Comparison of ENCODE assay signal across 8 cellular contexts in the genomic region with DNA sequence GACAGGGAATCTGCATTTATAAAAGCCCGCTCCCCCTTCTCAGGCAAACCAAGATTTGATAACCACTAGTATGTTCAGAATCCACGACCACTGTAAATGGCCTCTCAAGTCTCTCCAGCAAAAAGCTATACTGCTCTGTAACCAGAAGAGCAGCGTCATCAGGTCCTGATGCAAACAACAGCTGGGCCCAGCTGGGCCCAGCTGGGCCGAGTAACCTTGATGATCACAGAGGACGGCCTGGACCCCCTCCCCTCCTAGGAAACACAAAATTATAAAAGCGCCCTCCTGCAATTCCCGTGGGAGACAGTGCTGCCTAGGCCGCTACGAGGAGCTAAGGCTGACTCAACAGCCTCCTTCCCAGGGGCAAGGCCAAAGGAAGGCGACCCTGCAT. TPM values are rescaled to one million over a fixed set of nuclear protein-coding genes. Genes with fewer than 3 reads are reported as not detected.
DNase-seq lines count a peak whose midpoint lies in the region; ATAC-seq, FAIRE-seq and TF ChIP-seq lines count a peak whose summit lies in the region.

No MANE protein-coding gene starts in this region.

- ATAC-seq in HG02973 (IDR thresholded peaks at IDR 0.05; ENCODE audit: unreplicated experiment) (peak; percentile 3), GM12878 (no peak), lung (ENCODE audit: insufficient read depth, low FRiP score) (no peak), aorta (ENCODE audit: low FRiP score) (no peak)

- H3K79me2 ChIP-seq in GM12878 (ENCODE audit: control insufficient read depth, insufficient read depth, low read length), result peaks cover 42% of the 10 kb centered on the region

- H3K9me3 ChIP-seq in GM12878 (replicated peaks; ENCODE audit: control insufficient read depth, insufficient read depth, low read length) (no peaks in the 10 kb centered on the region), lung (ENCODE audit: control insufficient read depth in 2 of 2, insufficient read depth in 1 of 2, low read length in 1 of 2) (no peaks in the 10 kb centered on the region), aorta (ENCODE audit: control insufficient read depth, low read length) (no peaks in the 10 kb centered on the region)

- FAIRE-seq in GM12878 (lab: Jason Lieb, UNC), result no peak

- H2AFZ ChIP-seq in GM12878 (ENCODE audit: control insufficient read depth, low read depth, low read length), result peak overlapping the region; percentile 99

- in situ Hi-C loops in GM12878 (cut with MboI), result no loop called here

- SMC1A ChIA-PET in GM12878 (lab: Charles Lee; ENCODE audit: uncharacterized antibody, unreplicated experiment), result interaction anchor here (0.7 to 8.7 kb wide), 16 partner anchors 12 to 195 kb away, joined by 3 to 82 read pairs (median 4); a partner anchor contains a TSS

- TF ChIP-seq RAD21 in GM12878 (IDR thresholded peaks at IDR 0.05; ENCODE audit: insufficient read depth, low read depth, low read length), result 0 out of 2 replicates have a peak, but pooled peaks have one; percentile 6

- peak overlapping the region; percentile 94 to 99 for H3K4me3 Mint-ChIP-seq in CD14-positive monocyte

- TF ChIP-seq EP300 in GM12878 (IDR thresholded peaks at IDR 0.05; ENCODE audit: borderline replicate concordance in 1 of 2, control insufficient read depth in 1 of 2, low read depth in 2 of 2, low read length in 2 of 2), result no peak

- intact Hi-C loops in CD14-positive monocyte (cut with micrococcal nuclease), result loop anchor here (5.0 kb wide), 2 partner anchors 42 to 62 kb away; no protein-coding TSS in a partner anchor
- intact Hi-C loops in GM12878 (cut with micrococcal nuclease; ENCODE audit: unreplicated experiment), result no loop called here
- intact Hi-C loops in aorta (cut with DNase I), result no loop called here

- peaks cover 4% of the 10 kb centered on the region; the same call in 1 of the 2 replicates for H3K4me1 ChIP-seq in GM12878 (ENCODE audit: control insufficient read depth, insufficient read depth, low read length)
- H3K4me1 ChIP-seq in lung (ENCODE audit: control insufficient read depth in 2 of 2, insufficient read depth in 2 of 2, low read length in 2 of 2), result peaks cover 5 to 11% of the 10 kb centered on the region in 2 donors
- H3K4me1 ChIP-seq in aorta (ENCODE audit: control insufficient read depth in 1 of 2, insufficient read depth in 2 of 2, low read length in 2 of 2), result peaks cover 0 to 4% of the 10 kb centered on the region in 2 donors

- POLR2A ChIA-PET in GM12878 (lab: Charles Lee), result interaction anchor here (0.6 to 3.7 kb wide), 12 partner anchors 13 to 272 kb away, joined by 3 to 46 read pairs (median 4); a partner anchor contains a TSS

- CTCF ChIA-PET in GM12878 (lab: Yijun Ruan, JAX), result interaction anchor here (1.0 to 3.5 kb wide), 4 partner anchors 18 to 193 kb away, joined by 4 to 11 read pairs (median 4); no protein-coding TSS in a partner anchor

- DNase-seq in CD14-positive monocyte (ENCODE audit: low spot score), result no peak
- DNase-seq in GM12878 (ENCODE audit: low read depth, low spot score), result no peak
- no peak for DNase-seq in lung (ENCODE audit: low spot score)
- DNase-seq in aorta, result no peak
- no peak for DNase-seq in NCI-H774 (lab: John Stamatoyannopoulos, UW)
- no peak for DNase-seq in stimulated activated CD4-positive, alpha-beta T cell treated with anti-CD3 and anti-CD28 coated beads, Interleukin-4, amount 100 ng/mL, for 1 hour
- DNase-seq in NCI-H748 (lab: John Stamatoyannopoulos, UW; ENCODE audit: unreplicated experiment), result no peak

- RAD21 ChIA-PET in GM12878 (lab: Charles Lee; ENCODE audit: unreplicated experiment), result interaction anchor here (0.8 to 9.4 kb wide), 9 partner anchors 13 to 192 kb away, joined by 3 to 141 read pairs (median 7); a partner anchor contains a TSS

- WGBS in GM12878 (ENCODE audit: insufficient coverage, insufficient replicate concordance, low lambda C conversion rate, missing lambda C conversion rate), result 7% methylated on average over 10 of the region's 10 CpGs
- 35 to 39% methylated on average over 10 of the region's 10 CpGs for WGBS in lung, 2 donors
- 16 to 18% methylated on average over 10 of the region's 10 CpGs for WGBS in aorta, 2 donors

- H3K4me3 ChIP-seq in GM12878 (peak overlapping the region; percentile 88), lung (peak overlapping the region; percentile 93), aorta (ENCODE audit: low read length in 2 of 2) (peak overlapping the region; percentile 68 to 69)

- peaks cover 0 to 5% (median under 1%) of the 10 kb centered on the region in 7 donors for H3K9me3 Mint-ChIP-seq in CD14-positive monocyte

- peak overlapping the region; percentile 98 for H3K27ac ChIP-seq in GM12878 (ENCODE audit: control insufficient read depth, insufficient read depth)
- H3K27ac ChIP-seq in lung (ENCODE audit: low read depth in 1 of 2, low read length in 1 of 2), result peak overlapping the region; percentile 95 to 99
- peak overlapping the region; percentile 71 to 72 for H3K27ac ChIP-seq in aorta (ENCODE audit: low read depth in 1 of 2, low read length in 2 of 2)

- peaks cover 2 to 13% (median 3%) of the 10 kb centered on the region in 3 donors for H3K27me3 Mint-ChIP-seq in CD14-positive monocyte (ENCODE audit: low read depth in 3 of 3)

- H3K4me2 ChIP-seq in GM12878 (ENCODE audit: control insufficient read depth, insufficient read depth), result peak overlapping the region; percentile 92

- TF ChIP-seq CTCF in CD14-positive monocyte (IDR thresholded peaks at IDR 0.05) (no peak), GM12878 (IDR thresholded peaks at IDR 0.05 in 2 of 3, conservative IDR thresholded peaks at IDR 0.05 in 1 of 3; ENCODE audit: control insufficient read depth in 2 of 3, extremely low read depth in 1 of 3, insufficient read depth in 1 of 3, low read depth in 3 of 3, low read length in 3 of 3) (no peak), lung (IDR thresholded peaks at IDR 0.05; ENCODE audit: control extremely low read depth, extremely low read depth) (no peak)

- peak overlapping the region; percentile 94 for H3K9ac ChIP-seq in GM12878 (ENCODE audit: control insufficient read depth, insufficient read depth, low read length)

- no peaks in the 10 kb centered on the region for H3K36me3 ChIP-seq in GM12878 (ENCODE audit: control insufficient read depth in 2 of 2, insufficient read depth in 2 of 2, low read length in 1 of 2)
- no peaks in the 10 kb centered on the region for H3K36me3 ChIP-seq in lung (ENCODE audit: control insufficient read depth in 2 of 2, insufficient read depth in 2 of 2, low read length in 2 of 2)
- no peaks in the 10 kb centered on the region for H3K36me3 ChIP-seq in aorta (ENCODE audit: control insufficient read depth in 1 of 2, insufficient read depth in 2 of 2, low read length in 1 of 2)

- H3K27me3 ChIP-seq in GM12878 (replicated peaks in 1 of 2; ENCODE audit: control insufficient read depth in 2 of 2, insufficient read depth in 2 of 2, low read length in 1 of 2) (no peaks in the 10 kb centered on the region), lung (ENCODE audit: control insufficient read depth, insufficient read depth) (no peaks in the 10 kb centered on the region), aorta (ENCODE audit: control insufficient read depth in 1 of 2, insufficient read depth in 2 of 2, low read length in 1 of 2) (no peaks in the 10 kb centered on the region)

- H3K4me1 Mint-ChIP-seq in CD14-positive monocyte, result peaks cover 36% of the 10 kb centered on the region

- no peaks in the 10 kb centered on the region for H4K20me1 ChIP-seq in GM12878 (ENCODE audit: control insufficient read depth, insufficient read depth)

- H3K36me3 Mint-ChIP-seq in CD14-positive monocyte, result peaks cover 17 to 19% of the 10 kb centered on the region in 2 donors

- BruUV-seq in GM12878 (replicated peaks; lab: Mats Ljungman, UMichigan), result TSS peak; percentile 75

- peak overlapping the region; percentile 96 to 100 (median 99) for H3K27ac Mint-ChIP-seq in CD14-positive monocyte

- TF ChIP-seq POLR2A in GM12878 (IDR thresholded peaks at IDR 0.05; ENCODE audit: low read depth, low read length), result no peak

RNA-seq across cellular contexts. Expression of a gene that starts 0.5 kb away (rescaled TPM):
- polyA plus RNA-seq in CD14-positive monocyte (1 to 10 TPM; 6.2 to 7.0 TPM), GM12878 (2011; rRNA removed) (44.6 and 64.0 TPM in 2 replicates), GM12878 (2014; fragmentation: Illumina TruSeq; extraction: Trizol) (20.9 and 22.8 TPM in 2 replicates), GM12878 (2014; fragmentation: Nextera tagmentation; extraction: Ambion mirVana) (1 to 10 TPM; 4.3 to 8.5 TPM), GM12878 (2014; rRNA removed) (19.5 and 20.0 TPM in 2 replicates), GM12878 (2016; fragmentation: Nextera tagmentation; extraction: Ambion mirVana) (1 to 10 TPM; 4.3 to 4.4 TPM), lung (10 to 100 TPM in 1 of 2 donors, 1 to 10 TPM in 1; 7.4 to 10.2 TPM), aorta (1 to 10 TPM; 7.5 to 9.1 TPM)
- total RNA-seq in GM12878 (2013; cell fraction: nucleolus; rRNA removed), result 35.5 and 35.8 TPM in 2 replicates
- total RNA-seq in GM12878 (2014; rRNA removed) (31.4 and 33.0 TPM in 2 replicates), GM12878 (2014; rRNA removed; fragmentation: Illumina TruSeq; extraction: Trizol) (17.4 and 17.5 TPM in 2 replicates), GM12878 (2021) (24.8 and 26.7 TPM in 2 replicates), lung (10 to 100 TPM; 13.7 to 16.9 TPM), aorta (10 to 100 TPM; 13.2 to 15.3 TPM)
- polyA plus RNA-seq in GM12878 (2011; ENCODE audit: low read depth), result 5.2 TPM
- polyA plus RNA-seq in GM12878 (2011; cell fraction: cytosol; rRNA removed), result 21.9 and 23.4 TPM in 2 replicates
- 30.1 and 30.3 TPM in 2 replicates for polyA plus RNA-seq in GM12878 (2011; cell fraction: nucleus; rRNA removed)
- 12.1 and 16.7 TPM in 2 replicates for polyA plus RNA-seq in GM12878 (2012)
- 30.6 and 31.3 TPM in 2 replicates for polyA minus RNA-seq in GM12878 (2011; rRNA and poly(A)+ RNA removed)
- 20.1 and 22.1 TPM in 2 replicates for polyA minus RNA-seq in GM12878 (2011; cell fraction: cytosol; rRNA and poly(A)+ RNA removed)
- 27.2 and 37.9 TPM in 2 replicates for polyA minus RNA-seq in GM12878 (2011; cell fraction: nucleus; rRNA and poly(A)+ RNA removed)

RNA-seq across cellular contexts. Expression of a gene that starts 12.2 kb away (rescaled TPM):
- 10 to 100 TPM; 10.3 to 54.9 TPM for polyA plus RNA-seq in CD14-positive monocyte
- total RNA-seq in GM12878 (2013; cell fraction: nucleolus; rRNA removed), result 31.7 and 33.2 TPM in 2 replicates
- 18.7 and 19.1 TPM in 2 replicates for total RNA-seq in GM12878 (2014; rRNA removed)
- total RNA-seq in GM12878 (2014; rRNA removed; fragmentation: Illumina TruSeq; extraction: Trizol), result 13.0 and 14.1 TPM in 2 replicates
- 24.8 and 28.2 TPM in 2 replicates for total RNA-seq in GM12878 (2021)
- 12.2 TPM for polyA plus RNA-seq in GM12878 (2011; ENCODE audit: low read depth)
- polyA plus RNA-seq in GM12878 (2011; rRNA removed), result 40.7 and 56.5 TPM in 2 replicates
- polyA plus RNA-seq in GM12878 (2011; cell fraction: cytosol; rRNA removed), result 37.2 and 51.3 TPM in 2 replicates
- polyA plus RNA-seq in GM12878 (2011; cell fraction: nucleus; rRNA removed), result 116 and 124 TPM in 2 replicates
- 17.3 and 34.3 TPM in 2 replicates for polyA plus RNA-seq in GM12878 (2012)
- polyA plus RNA-seq in GM12878 (2014; fragmentation: Illumina TruSeq; extraction: Trizol), result 20.0 and 21.9 TPM in 2 replicates
- 10 to 100 TPM in 1 of 2 experiments, 1 to 10 TPM in 1; 8.3 to 14.0 TPM for polyA plus RNA-seq in GM12878 (2014; fragmentation: Nextera tagmentation; extraction: Ambion mirVana)
- 18.2 and 20.1 TPM in 2 replicates for polyA plus RNA-seq in GM12878 (2014; rRNA removed)
- polyA plus RNA-seq in GM12878 (2016; fragmentation: Nextera tagmentation; extraction: Ambion mirVana), result 10 to 100 TPM in 1 of 2 experiments, 1 to 10 TPM in 1; 8.9 to 10.8 TPM
- 43.7 and 55.2 TPM in 2 replicates for polyA minus RNA-seq in GM12878 (2011; rRNA and poly(A)+ RNA removed)
- polyA minus RNA-seq in GM12878 (2011; cell fraction: cytosol; rRNA and poly(A)+ RNA removed), result 22.2 and 26.2 TPM in 2 replicates
- 71.8 and 81.0 TPM in 2 replicates for polyA minus RNA-seq in GM12878 (2011; cell fraction: nucleus; rRNA and poly(A)+ RNA removed)
- total RNA-seq in lung, result 1 to 10 TPM in 1 of 2 donors, under 1 TPM in 1; 0.82 to 7.8 TPM
- 10 to 100 TPM in 1 of 2 donors, 1 to 10 TPM in 1; 2.9 to 15.5 TPM for polyA plus RNA-seq in lung
- total RNA-seq in aorta, result 10 to 100 TPM; 11.4 to 23.0 TPM
- polyA plus RNA-seq in aorta, result 1 to 10 TPM; 1.1 to 1.3 TPM

Comparison
In these comparisons a context has a peak if more than half of its experiments do, and no peak if none do; other contexts are left out.
1. intact Hi-C loops: an anchor here in CD14-positive monocyte (5.0 kb wide); none called in GM12878 and aorta.